In genomic region chr9:131728961-131729360, GRCh38 we compare ENCODE assay signal across 8 cellular contexts. TPM values are rescaled to one million over a fixed set of nuclear protein-coding genes. Genes with fewer than 3 reads are reported as not detected.
DNase-seq lines count a peak whose midpoint lies in the region; ATAC-seq lines count a peak whose summit lies in the region.

No MANE protein-coding gene starts in this region.

- peaks cover 9% of the 10 kb centered on the region; the same call in 1 of the 2 replicates for H4K20me1 ChIP-seq in GM23248 (ENCODE audit: insufficient read depth)

- no peaks in the 10 kb centered on the region for H3K27me3 ChIP-seq in GM23248 (replicated peaks; ENCODE audit: insufficient read depth)

- no peak overlapping the region for H3K27ac ChIP-seq in GM23248

- H3K9me3 Mint-ChIP-seq in effector memory CD8-positive, alpha-beta T cell = no peaks in the 10 kb centered on the region

- peak overlapping the region; percentile 93 to 97 for H3K27ac Mint-ChIP-seq in effector memory CD8-positive, alpha-beta T cell

- H3K4me3 ChIP-seq in GM23248 = no peak overlapping the region

- peak overlapping the region; percentile 81 to 88 for H3K4me3 Mint-ChIP-seq in effector memory CD8-positive, alpha-beta T cell

- H3K9me2 ChIP-seq in GM23248 (ENCODE audit: insufficient read depth) = no peaks in the 10 kb centered on the region

- H3K9ac ChIP-seq in GM23248 = no peak overlapping the region

- peak; percentile 42 for DNase-seq in activated CD4-positive, CD25-positive, alpha-beta regulatory T cell treated with anti-CD3 and anti-CD28 coated beads, Interleukin-2, amount 50 U/mL, for 16 hours (ENCODE audit: low read depth, low spot score)
- peak; percentile 61 to 65 (median 61) for DNase-seq in effector memory CD8-positive, alpha-beta T cell
- DNase-seq in stimulated activated CD4-positive, alpha-beta T cell treated with anti-CD3 and anti-CD28 coated beads, Interleukin-4, amount 100 ng/mL, for 24 hours = peak; percentile 75
- DNase-seq in GM23248 = no peak

- H3K79me2 ChIP-seq in GM23248 (ENCODE audit: insufficient read depth) = peaks cover 79% of the 10 kb centered on the region

- in situ Hi-C loops in GM23248 (cut with MboI) = loop anchor here (25.0 kb wide), 1 partner anchor 367 kb away; no protein-coding TSS in a partner anchor

- no peak overlapping the region for H2AFZ ChIP-seq in GM23248

- H3K36me3 ChIP-seq in GM23248 (ENCODE audit: low read depth) = no peaks in the 10 kb centered on the region

- peak; percentile 26 for ATAC-seq in HG02763 (IDR thresholded peaks at IDR 0.05; ENCODE audit: unreplicated experiment)
- ATAC-seq in effector memory CD8-positive, alpha-beta T cell (replicated peaks) = peak; percentile 61
- ATAC-seq in GM21529 (IDR thresholded peaks at IDR 0.05; ENCODE audit: unreplicated experiment) = no peak
- no peak for ATAC-seq in HG02973 (IDR thresholded peaks at IDR 0.05; ENCODE audit: unreplicated experiment)
- ATAC-seq in GM21447 (IDR thresholded peaks at IDR 0.05; ENCODE audit: unreplicated experiment) = no peak

- H3K9me3 ChIP-seq in GM23248 (ENCODE audit: low read depth) = no peaks in the 10 kb centered on the region

- 57 to 64% methylated on average over 3 of the region's 3 CpGs for WGBS in GM23248 (ENCODE audit: low coverage in 1 of 2, low lambda C conversion rate in 2 of 2, missing lambda C conversion rate in 2 of 2), 2 experiments

- peaks cover 44% of the 10 kb centered on the region for H3F3A ChIP-seq in GM23248 (ENCODE audit: insufficient read depth)

- peaks cover 65 to 87% of the 10 kb centered on the region in 2 donors for H3K4me1 Mint-ChIP-seq in effector memory CD8-positive, alpha-beta T cell (ENCODE audit: low read depth in 2 of 2)

- H3K4me1 ChIP-seq in GM23248 (ENCODE audit: insufficient read depth) = peaks cover 51% of the 10 kb centered on the region

- H3K27me3 Mint-ChIP-seq in effector memory CD8-positive, alpha-beta T cell = no peaks in the 10 kb centered on the region

- H3K4me2 ChIP-seq in GM23248 (ENCODE audit: unreplicated experiment) = no peak overlapping the region

- H3K36me3 Mint-ChIP-seq in effector memory CD8-positive, alpha-beta T cell (ENCODE audit: insufficient read depth) = peaks cover 48% of the 10 kb centered on the region

RNA-seq across cellular contexts. Expression of gene RAPGEF1, which starts 10.9 kb away (rescaled TPM):
- 21.1 and 24.1 TPM in 2 replicates for total RNA-seq in GM23248 (2014; rRNA removed; shearing (Covaris generic))
- polyA plus RNA-seq in GM23248 (2016; fragmentation: Nextera tagmentation; extraction: Ambion mirVana) = 3.3 and 3.4 TPM in 2 replicates

Comparison
In these comparisons a context has a peak if more than half of its experiments do, and no peak if none do; other contexts are left out.
1. ATAC-seq: peak in HG02763 (single experiment) and effector memory CD8-positive, alpha-beta T cell (single experiment); none in GM21529 (single experiment), HG02973 (single experiment) and GM21447 (single experiment).